Comparison of ENCODE assay signal across 33 cellular contexts in the genomic region with DNA sequence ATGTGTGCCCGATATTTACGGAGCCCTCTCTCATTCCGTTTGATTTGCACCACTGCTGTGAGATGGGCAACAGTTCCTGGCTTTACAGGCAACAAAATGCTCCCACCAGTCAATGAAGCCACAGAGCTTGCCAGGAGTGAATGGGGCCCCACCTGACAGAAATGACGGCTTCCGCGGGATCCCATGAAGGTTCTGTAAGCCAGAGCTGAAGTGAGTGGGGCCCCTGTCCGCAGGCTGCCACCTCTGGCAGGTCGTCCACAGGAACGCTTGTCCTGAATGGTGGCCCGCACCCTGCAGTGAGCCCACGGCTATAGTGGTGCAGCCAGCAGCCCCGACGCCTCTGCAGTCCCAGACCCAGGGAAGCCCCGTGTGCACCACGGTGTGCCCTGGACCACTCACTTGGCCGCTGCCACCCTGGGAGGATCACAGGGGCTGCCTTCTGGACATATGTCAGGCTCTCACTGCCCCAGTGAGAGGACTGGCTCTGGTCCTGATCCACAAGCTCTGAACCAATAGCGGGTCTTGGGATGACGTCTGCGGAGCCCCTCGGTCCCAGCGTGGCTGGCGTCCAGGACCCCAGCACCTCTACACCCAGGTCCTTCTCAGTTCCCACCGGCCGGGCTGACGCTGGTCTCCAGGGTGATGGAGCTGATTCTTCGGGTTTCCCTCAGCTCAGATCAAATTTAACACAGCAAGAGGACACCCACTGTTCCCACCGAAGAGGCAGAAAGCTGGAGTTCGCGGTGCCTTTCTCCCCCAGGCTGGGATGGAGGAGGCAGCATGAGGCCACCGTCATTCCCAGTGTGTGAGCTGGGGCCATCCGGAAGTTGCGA.
"Had no signal": no experiment of that assay in that cellular context is flagged by ENCODE, and none has a peak within 500 bp of the region (broad histone marks: within the 10 kb centered on the region; RNA-seq: fewer than 3 reads in every experiment).

No MANE protein-coding gene starts in this region.

- H3K27me3 ChIP-seq: ascending aorta, cardiac muscle cell had no signal

- H3K27ac ChIP-seq: ascending aorta, breast epithelium, cardiac muscle cell, coronary artery, dorsolateral prefrontal cortex, WERI-Rb-1 had no signal

- H3K4me3 ChIP-seq: ascending aorta, breast epithelium, cardiac muscle cell, coronary artery, dorsolateral prefrontal cortex had no signal

- H3K9me3 ChIP-seq: ascending aorta had no signal

- H3K36me3 ChIP-seq: ascending aorta, breast epithelium, cardiac muscle cell, WERI-Rb-1 had no signal

- H3K4me1 ChIP-seq: ascending aorta, breast epithelium had no signal

- ATAC-seq: activated CD4-positive, CD25-positive, alpha-beta regulatory T cell treated with anti-CD3 and anti-CD28 coated beads, Interleukin-2, amount 50 U/mL, for 24 hours; activated CD8-positive, alpha-beta memory T cell treated with anti-CD3 and anti-CD28 coated beads, Interleukin-2, amount 10 ng/mL, durations not matched to agents 7 days and 5 days; activated CD8-positive, alpha-beta T cell treated with anti-CD3 and anti-CD28 coated beads, Interleukin-2, amount 10 ng/mL, durations not matched to agents 7 days and 5 days; activated naive CD4-positive, alpha-beta T cell treated with anti-CD3 and anti-CD28 coated beads, Interleukin-2, amount 50 U/mL, for 72 hours; activated T-cell treated with anti-CD3 and anti-CD28 coated beads, Interleukin-2, amount 50 U/mL, for 72 hours; esophagus mucosa; T-helper 17 cell had no signal

- DNase-seq: activated B cell treated with CpG ODN at 0.5 μM for 24 hours; activated CD4-positive, alpha-beta memory T cell treated with anti-CD3 and anti-CD28 coated beads for 36 hours; activated CD4-positive, alpha-beta T cell treated with anti-CD3 and anti-CD28 coated beads for 48 hours; activated CD4-positive, alpha-beta T cell treated with anti-CD3 and anti-CD28 coated beads, Interleukin-2, amount 50 U/mL, for 1 hour; activated CD8-positive, alpha-beta memory T cell treated with anti-CD3 and anti-CD28 coated beads, Interleukin-2, amount 10 ng/mL, durations not matched to agents 7 days and 5 days; activated CD8-positive, alpha-beta memory T cell treated with anti-CD3 and anti-CD28 coated beads, Interleukin-2, amount 50 U/mL, for 4 hours; activated CD8-positive, alpha-beta T cell treated with anti-CD3 and anti-CD28 coated beads, Interleukin-2, amount 10 ng/mL, durations not matched to agents 7 days and 5 days; activated gamma-delta T cell; activated naive CD4-positive, alpha-beta T cell; activated naive CD4-positive, alpha-beta T cell treated with anti-CD3 and anti-CD28 coated beads, Interleukin-2, amount 10 ng/mL, durations not matched to agents 7 days and 5 days; activated naive CD8-positive, alpha-beta T cell treated with anti-CD3 and anti-CD28 coated beads, Interleukin-2, amount 10 ng/mL, durations not matched to agents 7 days and 5 days; activated T-cell treated with anti-CD3 and anti-CD28 coated beads for 4 hours; activated T-cell treated with anti-CD3 and anti-CD28 coated beads, Interleukin-2, amount 50 U/mL, for 24 hours; activated T-cell treated with anti-CD3 and anti-CD28 coated beads, Interleukin-2, amount 50 U/mL, for 72 hours; central memory CD4-positive, alpha-beta T cell; cerebellar nuclear complex; effector memory CD4-positive, alpha-beta T cell; endodermal cell; foreskin fibroblast; head of caudate nucleus; T-helper 1 cell; T-helper 17 cell; T1000; WERI-Rb-1 had no signal

- FAIRE-seq: frontal cortex had no signal
